Comparison of ENCODE assay signal across 8 cellular contexts in the genomic region with DNA sequence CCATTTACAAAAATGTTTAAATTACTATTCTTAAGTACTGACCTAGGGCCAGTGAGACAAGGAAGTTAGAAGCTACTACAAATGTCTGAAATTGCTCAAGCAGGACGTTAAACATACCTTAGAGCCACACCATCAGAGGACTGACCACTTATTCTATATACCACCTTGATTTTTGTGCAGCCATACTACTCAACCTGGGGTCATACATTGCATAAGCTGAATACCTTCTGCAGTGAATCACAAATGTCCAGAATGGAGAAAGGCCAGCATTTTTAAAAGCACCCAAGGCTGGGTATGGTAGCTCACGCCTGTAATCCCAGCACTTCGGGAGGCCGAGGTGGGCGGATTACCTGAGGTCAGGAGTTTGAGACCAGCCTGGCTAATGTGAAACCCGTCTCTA. TPM values are rescaled to one million over a fixed set of nuclear protein-coding genes. Genes with fewer than 3 reads are reported as not detected.
"Had no signal": no experiment of that assay in that cellular context is flagged by ENCODE, and none has a peak within 500 bp of the region (broad histone marks: within the 10 kb centered on the region; RNA-seq: fewer than 3 reads in every experiment).

No MANE protein-coding gene starts in this region.

- H3K4me2 ChIP-seq: KMS-11 had no signal

- H3K27ac ChIP-seq: HL-60, KMS-11 had no signal

- H3K9ac ChIP-seq: KMS-11 had no signal

- H3K4me3 ChIP-seq: K562 had no signal

- DNase-seq: IMR-90, KBM-7, KG1 had no signal

RNA-seq across cellular contexts. Expression of a gene that starts 21.2 kb away (rescaled TPM):
- polyA plus RNA-seq: HepG2, IgD-negative memory B cell, IMR-90 had no signal
